ENCODE assay signal across 8 cellular contexts in genomic region chr2:84904717-84905174, GRCh38. TPM values are rescaled to one million over a fixed set of nuclear protein-coding genes. Genes with fewer than 3 reads are reported as not detected.
DNase-seq lines count a peak whose midpoint lies in the region; ATAC-seq and TF ChIP-seq lines count a peak whose summit lies in the region.

No MANE protein-coding gene starts in this region.

- peaks cover 7% of the 10 kb centered on the region for H3K9me3 Mint-ChIP-seq in activated naive CD4-positive, alpha-beta T cell treated with anti-CD3 and anti-CD28 coated beads for 36 hours
- peaks cover 3% of the 10 kb centered on the region for H3K9me3 Mint-ChIP-seq in osteocyte (ENCODE audit: unreplicated experiment)

- H3K27ac Mint-ChIP-seq in activated naive CD4-positive, alpha-beta T cell treated with anti-CD3 and anti-CD28 coated beads for 36 hours: peak overlapping the region; percentile 80
- H3K27ac Mint-ChIP-seq in osteocyte (ENCODE audit: unreplicated experiment): peak overlapping the region; percentile 92

- TF ChIP-seq CTCF in DOHH2 (IDR thresholded peaks at IDR 0.05; ENCODE audit: low read depth, low read length, poor library complexity, severe bottlenecking) (no peak), osteocyte (IDR thresholded peaks at IDR 0.05) (no peak)

- peak; percentile 67 for ATAC-seq in Right ventricle myocardium superior (ENCODE audit: poor library complexity)
- ATAC-seq in GM19035 (IDR thresholded peaks at IDR 0.05; ENCODE audit: unreplicated experiment): no peak
- no peak for ATAC-seq in GM21786 (IDR thresholded peaks at IDR 0.05; ENCODE audit: unreplicated experiment)

- peak; percentile 66 for DNase-seq in M059J (ENCODE audit: low read depth)
- peak; percentile 39 for DNase-seq in activated naive CD4-positive, alpha-beta T cell treated with anti-CD3 and anti-CD28 coated beads for 36 hours
- peak; percentile 90 for DNase-seq in Right ventricle myocardium superior
- peak; percentile 85 for DNase-seq in osteocyte (ENCODE audit: extremely low spot score, unreplicated experiment)
- no peak for DNase-seq in cortex of kidney (lab: John Stamatoyannopoulos, UW)

- H3K4me2 ChIP-seq in DOHH2 (ENCODE audit: low read length): peak overlapping the region; percentile 73

- H3K9me2 ChIP-seq in DOHH2 (replicated peaks; ENCODE audit: control insufficient read depth, low read length): no peaks in the 10 kb centered on the region

- peak overlapping the region; percentile 97 for H3K4me3 ChIP-seq in DOHH2 (ENCODE audit: low read length)

- no peaks in the 10 kb centered on the region for H3K27me3 Mint-ChIP-seq in activated naive CD4-positive, alpha-beta T cell treated with anti-CD3 and anti-CD28 coated beads for 36 hours (ENCODE audit: low read depth)
- no peaks in the 10 kb centered on the region for H3K27me3 Mint-ChIP-seq in osteocyte (ENCODE audit: unreplicated experiment)

- H3F3A ChIP-seq in DOHH2 (ENCODE audit: control insufficient read depth, insufficient read depth): peaks cover 21% of the 10 kb centered on the region

- peaks cover 27% of the 10 kb centered on the region for H3K36me3 Mint-ChIP-seq in activated naive CD4-positive, alpha-beta T cell treated with anti-CD3 and anti-CD28 coated beads for 36 hours (ENCODE audit: low read depth)
- peaks cover 25% of the 10 kb centered on the region for H3K36me3 Mint-ChIP-seq in osteocyte (ENCODE audit: unreplicated experiment)

- peak overlapping the region; percentile 78 for H3K4me3 Mint-ChIP-seq in activated naive CD4-positive, alpha-beta T cell treated with anti-CD3 and anti-CD28 coated beads for 36 hours
- peak overlapping the region; percentile 80 for H3K4me3 Mint-ChIP-seq in osteocyte (ENCODE audit: unreplicated experiment)

- H3K27ac ChIP-seq in DOHH2 (ENCODE audit: low read depth, low read length): no peak overlapping the region

- H3K79me2 ChIP-seq in DOHH2 (ENCODE audit: control insufficient read depth, low read length): peaks cover 24% of the 10 kb centered on the region

- peaks cover 39% of the 10 kb centered on the region for H3K36me3 ChIP-seq in DOHH2 (ENCODE audit: control insufficient read depth, low read length)

- H3K4me1 ChIP-seq in DOHH2 (ENCODE audit: control insufficient read depth, low read length): peaks cover 24% of the 10 kb centered on the region

- H3K4me1 Mint-ChIP-seq in activated naive CD4-positive, alpha-beta T cell treated with anti-CD3 and anti-CD28 coated beads for 36 hours (ENCODE audit: low read depth): peaks cover 44% of the 10 kb centered on the region
- H3K4me1 Mint-ChIP-seq in osteocyte (ENCODE audit: unreplicated experiment): peaks cover 30% of the 10 kb centered on the region

- CTCF ChIA-PET in activated naive CD4-positive, alpha-beta T cell treated with anti-CD3 and anti-CD28 coated beads for 36 hours (lab: Charles Lee): interaction anchor here (1.2 to 5.1 kb wide), 3 partner anchors 9 to 21 kb away, joined by 4 to 43 read pairs (median 28); no protein-coding TSS in a partner anchor

- H3K27me3 ChIP-seq in DOHH2 (ENCODE audit: control insufficient read depth, low read length): peaks cover 4% of the 10 kb centered on the region; the same call in 1 of the 2 replicates

- H4K20me1 ChIP-seq in DOHH2 (ENCODE audit: control insufficient read depth, insufficient read depth, low read depth, low read length): peaks cover 8% of the 10 kb centered on the region; the same call in 1 of the 2 replicates

- intact Hi-C loops in activated naive CD4-positive, alpha-beta T cell treated with anti-CD3 and anti-CD28 coated beads for 36 hours (cut with micrococcal nuclease): loop anchor here (1.0 kb wide), 3 partner anchors 16 to 23 kb away; partner anchors contain the start of gene TRABD2A
- intact Hi-C loops in Right ventricle myocardium superior (cut with DNase I): no loop called here

- peaks cover 5% of the 10 kb centered on the region; the same call in 1 of the 2 replicates for H3K9me3 ChIP-seq in DOHH2 (ENCODE audit: control insufficient read depth, insufficient read depth, low read length)

RNA-seq across cellular contexts. Expression of gene TMSB10, which starts 0.7 kb away (rescaled TPM):
- 7,017 and 9,457 TPM in 2 replicates for total RNA-seq in M059J (2014; rRNA removed; shearing (Covaris generic))
- total RNA-seq in activated naive CD4-positive, alpha-beta T cell treated with anti-CD3 and anti-CD28 coated beads for 36 hours: 1,000 to 10,000 TPM; 1,772 to 1,864 TPM
- total RNA-seq in Right ventricle myocardium superior: 417 TPM
- total RNA-seq in osteocyte: 2,436 and 2,534 TPM in 2 replicates

RNA-seq across cellular contexts. Expression of gene TRABD2A, which starts 23.9 kb away (rescaled TPM):
- total RNA-seq in M059J (2014; rRNA removed; shearing (Covaris generic)): 0.81 and 3.7 TPM in 2 replicates
- 10 to 100 TPM; 40.4 to 41.7 TPM for total RNA-seq in activated naive CD4-positive, alpha-beta T cell treated with anti-CD3 and anti-CD28 coated beads for 36 hours
- total RNA-seq in Right ventricle myocardium superior: 0.56 TPM
- 0.21 and 0.99 TPM in 2 replicates for total RNA-seq in osteocyte
